ENCODE assay signal across 15 cellular contexts in the genomic region with DNA sequence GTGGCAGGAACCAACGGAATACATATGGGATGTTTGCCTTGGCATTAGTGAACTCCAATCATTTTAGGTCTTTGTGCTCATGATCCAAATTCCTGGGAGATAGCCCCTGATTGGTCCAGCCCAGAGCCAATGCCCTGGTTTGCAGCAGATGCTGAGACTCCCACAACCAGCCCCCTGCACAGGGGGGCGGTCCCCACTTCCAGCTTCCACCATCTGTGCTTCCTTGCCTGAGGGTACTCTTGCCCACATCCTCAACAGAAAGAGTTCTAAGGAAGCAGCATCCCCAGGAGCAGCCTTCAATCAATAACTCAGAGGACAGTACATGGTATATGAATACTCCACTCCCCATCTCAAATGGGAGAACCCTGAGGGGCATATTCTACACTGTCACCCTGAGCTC. TPM values are rescaled to one million over a fixed set of nuclear protein-coding genes. Genes with fewer than 3 reads are reported as not detected.
DNase-seq lines count a peak whose midpoint lies in the region; ATAC-seq and TF ChIP-seq lines count a peak whose summit lies in the region.
"Had no signal": no experiment of that assay in that cellular context is flagged by ENCODE, and none has a peak within 500 bp of the region (broad histone marks: within the 10 kb centered on the region; RNA-seq: fewer than 3 reads in every experiment).

No MANE protein-coding gene starts in this region.

- peaks cover 5% of the 10 kb centered on the region for H3K36me3 Mint-ChIP-seq in glutamatergic neuron (ENCODE audit: unreplicated experiment)
- H3K36me3 Mint-ChIP-seq: CD14-positive monocyte; CD8-positive, alpha-beta T cell had no signal

- TF ChIP-seq CTCF in PC-3 (conservative IDR thresholded peaks at IDR 0.05; ENCODE audit: low read depth, low read length) (no peak), glutamatergic neuron (IDR thresholded peaks at IDR 0.05; ENCODE audit: partially characterized antibody, unreplicated experiment) (no peak)

- peaks cover 23% of the 10 kb centered on the region for H3K4me1 Mint-ChIP-seq in glutamatergic neuron (ENCODE audit: low read depth, unreplicated experiment)
- H3K4me1 Mint-ChIP-seq: CD14-positive monocyte had no signal

- no peak overlapping the region for H3K4me2 ChIP-seq in PC-3 (ENCODE audit: low read length)
- H3K4me2 ChIP-seq: A549 had no signal

- peak overlapping the region; percentile 91 for H3K27ac Mint-ChIP-seq in glutamatergic neuron (ENCODE audit: unreplicated experiment)
- H3K27ac Mint-ChIP-seq: CD14-positive monocyte; CD8-positive, alpha-beta T cell; HFFc6 had no signal

- ATAC-seq in PC-3 (peak; percentile 4; the same call in 1 of the 2 replicates), GM19395 (IDR thresholded peaks at IDR 0.05; ENCODE audit: unreplicated experiment) (no peak), left lobe of liver (no peak)
- ATAC-seq: A549; CD8-positive, alpha-beta T cell had no signal

- H3K27me3 Mint-ChIP-seq in glutamatergic neuron (ENCODE audit: unreplicated experiment), result peaks cover 14% of the 10 kb centered on the region

- H3K9me3 Mint-ChIP-seq in glutamatergic neuron (ENCODE audit: unreplicated experiment), result peaks cover 6% of the 10 kb centered on the region
- H3K9me3 Mint-ChIP-seq: CD14-positive monocyte, HFFc6 had no signal

- peaks cover 28% of the 10 kb centered on the region for H3K4me1 ChIP-seq in PC-3 (ENCODE audit: insufficient read depth, low read length)
- H3K4me1 ChIP-seq: A549 had no signal

- no peaks in the 10 kb centered on the region for H3F3A ChIP-seq in PC-3 (ENCODE audit: low read length, unreplicated experiment)

- DNase-seq in NCI-H1694 (lab: John Stamatoyannopoulos, UW) (peak; percentile 28), NCI-H2171 (lab: John Stamatoyannopoulos, UW) (peak; percentile 69), PC-3 (no peak), glutamatergic neuron (peak; percentile 60), KG1 (lab: John Stamatoyannopoulos, UW) (no peak), left lobe of liver (ENCODE audit: low spot score) (no peak)
- DNase-seq: CD8-positive, alpha-beta T cell; COR-L47; DMS53; HCEC 1CT; HFFc6; IMR-90 had no signal

- CTCF ChIA-PET in PC-3 (lab: Charles Lee), result no interaction called here

- POLR2A ChIA-PET in PC-3 (lab: Charles Lee; ENCODE audit: unreplicated experiment), result no interaction called here

- BruUV-seq in PC-3 (replicated peaks; lab: Mats Ljungman, UMichigan), result no TSS peak

- H3K27me3 ChIP-seq in PC-3 (ENCODE audit: low read length), result peaks cover 10% of the 10 kb centered on the region; the same call in 1 of the 2 replicates

- no peak overlapping the region for H3K9ac ChIP-seq in PC-3 (ENCODE audit: low read length)

- no peaks in the 10 kb centered on the region for H3K9me3 ChIP-seq in PC-3 (ENCODE audit: low read length)
- H3K9me3 ChIP-seq: A549 had no signal

- intact Hi-C loops in PC-3 (cut with micrococcal nuclease), result loop anchor here (5.0 kb wide), 1 partner anchor 87 kb away; the partner anchor contains the start of genes ISCU and SART3

- H2AFZ ChIP-seq in PC-3 (ENCODE audit: low read length), result no peak overlapping the region

- H4K20me1 ChIP-seq in PC-3 (ENCODE audit: low read length), result no peaks in the 10 kb centered on the region

- H3K36me3 ChIP-seq in PC-3 (ENCODE audit: low read depth, low read length), result no peaks in the 10 kb centered on the region

- H3K4me3 ChIP-seq in PC-3 (ENCODE audit: low read length), result no peak overlapping the region
- H3K4me3 ChIP-seq: A549 had no signal

- no peaks in the 10 kb centered on the region for H3K9me2 ChIP-seq in PC-3 (replicated peaks; ENCODE audit: low read length)

- H3K27ac ChIP-seq in PC-3 (ENCODE audit: low read length), result no peak overlapping the region
- H3K27ac ChIP-seq: A549 had no signal

- no peaks in the 10 kb centered on the region for H3K79me2 ChIP-seq in PC-3 (ENCODE audit: low read length)

- H3K4me3 Mint-ChIP-seq in glutamatergic neuron (ENCODE audit: unreplicated experiment), result no peak overlapping the region
- H3K4me3 Mint-ChIP-seq: CD14-positive monocyte; CD8-positive, alpha-beta T cell; HFFc6 had no signal

RNA-seq across cellular contexts. Expression of gene FICD, which starts 39.7 kb away (rescaled TPM):
- total RNA-seq in PC-3 (2014; rRNA removed), result 6.4 and 18.5 TPM in 2 replicates
- total RNA-seq in glutamatergic neuron (ENCODE audit: unreplicated experiment), result 4.8 TPM
- 4.6 TPM for total RNA-seq in left lobe of liver

Comparison
In these comparisons a context has a peak if more than half of its experiments do, and no peak if none do; other contexts are left out.
1. DNase-seq: peak in NCI-H1694 (single experiment), NCI-H2171 (single experiment) and glutamatergic neuron (single experiment); none in PC-3 (single experiment), KG1 (single experiment) and left lobe of liver (single experiment).